1 cellular context compared by ENCODE assay signal in genomic region chr12:76611533-76611932, GRCh38.
TF ChIP-seq lines count a peak whose summit lies in the region.

No MANE protein-coding gene starts in this region.

TF ChIP-seq in K562, 482 proteins besides CTCF, POLR2A, EP300 and RAD21 (continued from another document):
- no peak for TF ChIP-seq BCLAF1 (IDR thresholded peaks at IDR 0.05; ENCODE audit: borderline replicate concordance in 1 of 2, control insufficient read depth in 1 of 2, low read depth in 2 of 2, low read length in 1 of 2)
- TF ChIP-seq CEBPB (tag; IDR thresholded peaks at IDR 0.05), result 0 out of 2 replicates have a peak, but pooled peaks have one; percentile 12
